ENCODE assay signal across 1 cellular context in genomic region chr7:36894190-36894589, GRCh38.
TF ChIP-seq lines count a peak whose summit lies in the region.

No MANE protein-coding gene starts in this region.

TF ChIP-seq in GM12878, 131 proteins besides CTCF, POLR2A, EP300 and RAD21 (continued from another document):
- TF ChIP-seq EED (IDR thresholded peaks at IDR 0.05; ENCODE audit: low read depth) (no peak), CEBPZ (IDR thresholded peaks at IDR 0.05; ENCODE audit: low read depth, low read length) (no peak), HDAC2 (IDR thresholded peaks at IDR 0.05) (no peak), PKNOX1 (IDR thresholded peaks at IDR 0.05) (no peak), E2F4 (IDR thresholded peaks at IDR 0.05; ENCODE audit: low read depth, low read length) (no peak), ZNF274 (IDR thresholded peaks at IDR 0.05; ENCODE audit: insufficient read depth, insufficient read length) (no peak), NFIC (IDR thresholded peaks at IDR 0.05; ENCODE audit: low read depth, low read length) (no peak), SUPT20H (IDR thresholded peaks at IDR 0.05; ENCODE audit: borderline replicate concordance, control insufficient read depth, low read depth, low read length) (no peak), REST (IDR thresholded peaks at IDR 0.05; ENCODE audit: low read depth, low read length) (no peak), NR2C1 (IDR thresholded peaks at IDR 0.05) (no peak), FOS (IDR thresholded peaks at IDR 0.05; ENCODE audit: borderline replicate concordance, extremely low read depth, insufficient read length) (no peak), CEBPB (IDR thresholded peaks at IDR 0.05; ENCODE audit: borderline replicate concordance in 1 of 2, low read depth in 2 of 2, low read length in 2 of 2) (no peak), ZNF592 (IDR thresholded peaks at IDR 0.05) (no peak), NRF1 (conservative IDR thresholded peaks at IDR 0.05; ENCODE audit: low read depth, low read length) (no peak), ETV6 (conservative IDR thresholded peaks at IDR 0.05 in 1 of 2, IDR thresholded peaks at IDR 0.05 in 1 of 2; ENCODE audit: borderline replicate concordance in 1 of 2, low read depth in 1 of 2) (no peak), ATF3 (IDR thresholded peaks at IDR 0.05; ENCODE audit: borderline replicate concordance, extremely low read depth, low read depth, low read length) (no peak)
